ENCODE assay signal across 12 cellular contexts in genomic region chr1:12457771-12458170, GRCh38.
DNase-seq lines count a peak whose midpoint lies in the region; ATAC-seq and TF ChIP-seq lines count a peak whose summit lies in the region.
"Had no signal": no experiment of that assay in that cellular context is flagged by ENCODE, and none has a peak within 500 bp of the region (broad histone marks: within the 10 kb centered on the region; RNA-seq: fewer than 3 reads in every experiment).

No MANE protein-coding gene starts in this region.

- no peak for ATAC-seq in lower lobe of right lung
- ATAC-seq: esophagus mucosa had no signal

- TF ChIP-seq CTCF in cardiac fibroblast (IDR thresholded peaks at IDR 0.05; ENCODE audit: low read depth, low read length) = no peak
- TF ChIP-seq CTCF in lower lobe of right lung (IDR thresholded peaks at IDR 0.05) = no peak
- no peak for TF ChIP-seq CTCF in thyroid gland (IDR thresholded peaks at IDR 0.05)

- H3K27ac Mint-ChIP-seq in activated T-helper 2 cell treated with anti-CD3 and anti-CD28 coated beads, Interferon-gamma antibody, Interleukin-2, Interleukin-4, amounts not matched to agents 10 μg/mL and 5 μg/mL and 100 μg/mL, durations not matched to agents 14 hours and 24 hours and 36 hours = no peak overlapping the region

- peaks cover 40% of the 10 kb centered on the region for H3K4me1 Mint-ChIP-seq in activated T-helper 2 cell treated with anti-CD3 and anti-CD28 coated beads, Interferon-gamma antibody, Interleukin-2, Interleukin-4, amounts not matched to agents 10 μg/mL and 5 μg/mL and 100 μg/mL, durations not matched to agents 14 hours and 24 hours and 36 hours (ENCODE audit: low read depth)

- H3K4me3 ChIP-seq in cardiac fibroblast (replicated peaks in 1 of 2; ENCODE audit: low read depth in 2 of 2, low read length in 2 of 2) (no peak overlapping the region), lower lobe of right lung (no peak overlapping the region), thyroid gland (replicated peaks in 1 of 3) (no peak overlapping the region)

- no peaks in the 10 kb centered on the region for H3K27me3 Mint-ChIP-seq in activated T-helper 2 cell treated with anti-CD3 and anti-CD28 coated beads, Interferon-gamma antibody, Interleukin-2, Interleukin-4, amounts not matched to agents 10 μg/mL and 5 μg/mL and 100 μg/mL, durations not matched to agents 14 hours and 24 hours and 36 hours (ENCODE audit: low read depth)
- H3K27me3 Mint-ChIP-seq: CD4-positive, alpha-beta memory T cell had no signal

- H3K36me3 ChIP-seq in lower lobe of right lung = peaks cover 22% of the 10 kb centered on the region
- H3K36me3 ChIP-seq in thyroid gland = no peaks in the 10 kb centered on the region

- intact Hi-C loops in lower lobe of right lung (cut with DNase I) (no loop called here), thyroid gland (cut with DNase I) (no loop called here)
- intact Hi-C loops in activated T-helper 2 cell treated with anti-CD3 and anti-CD28 coated beads, Interferon-gamma antibody, Interleukin-2, Interleukin-4, amounts not matched to agents 10 μg/mL and 5 μg/mL and 100 μg/mL, durations not matched to agents 14 hours and 24 hours and 36 hours (cut with micrococcal nuclease) = no loop called here

- peaks cover 95% of the 10 kb centered on the region for H3K4me1 ChIP-seq in lower lobe of right lung
- peaks cover 87 to 97% of the 10 kb centered on the region in 2 donors for H3K4me1 ChIP-seq in thyroid gland

- H3K27me3 ChIP-seq in lower lobe of right lung (ENCODE audit: low read depth) (no peaks in the 10 kb centered on the region), thyroid gland (no peaks in the 10 kb centered on the region)

- H3K27ac ChIP-seq in lower lobe of right lung (peak overlapping the region; percentile 57), thyroid gland (peak overlapping the region; percentile 79 to 95 (median 89))

- peak; percentile 16 for DNase-seq in HCEC 1CT
- peak; percentile 42 to 84 for DNase-seq in cardiac fibroblast (ENCODE audit: low read depth in 2 of 2)
- DNase-seq in lower lobe of right lung = no peak
- no peak for DNase-seq in thyroid gland
- no peak for DNase-seq in activated T-helper 2 cell treated with anti-CD3 and anti-CD28 coated beads, Interferon-gamma antibody, Interleukin-2, Interleukin-4, amounts not matched to agents 10 μg/mL and 5 μg/mL and 100 μg/mL, durations not matched to agents 14 hours and 24 hours and 36 hours (ENCODE audit: low spot score)
- no peak for DNase-seq in cortex of kidney (lab: John Stamatoyannopoulos, UW)
- no peak for DNase-seq in activated CD4-positive, alpha-beta T cell treated with anti-CD3 and anti-CD28 coated beads, Interleukin-2, amount 50 U/mL, for 48 hours
- DNase-seq: CD4-positive, alpha-beta memory T cell; immature natural killer cell; MM.1S; NCI-H2081 treated with DMSO at 0.1 percent for 48 hours had no signal

- no peak for TF ChIP-seq POLR2A in thyroid gland (IDR thresholded peaks at IDR 0.05)

- WGBS in thyroid gland, 2 donors = 32 to 36% methylated on average over 4 of the region's 4 CpGs

- H3K9me3 Mint-ChIP-seq in activated T-helper 2 cell treated with anti-CD3 and anti-CD28 coated beads, Interferon-gamma antibody, Interleukin-2, Interleukin-4, amounts not matched to agents 10 μg/mL and 5 μg/mL and 100 μg/mL, durations not matched to agents 14 hours and 24 hours and 36 hours = no peaks in the 10 kb centered on the region
- H3K9me3 Mint-ChIP-seq: CD4-positive, alpha-beta memory T cell; immature natural killer cell had no signal

- H3K36me3 Mint-ChIP-seq in activated T-helper 2 cell treated with anti-CD3 and anti-CD28 coated beads, Interferon-gamma antibody, Interleukin-2, Interleukin-4, amounts not matched to agents 10 μg/mL and 5 μg/mL and 100 μg/mL, durations not matched to agents 14 hours and 24 hours and 36 hours (ENCODE audit: low read depth) = peaks cover 54% of the 10 kb centered on the region

- H3K4me3 Mint-ChIP-seq in activated T-helper 2 cell treated with anti-CD3 and anti-CD28 coated beads, Interferon-gamma antibody, Interleukin-2, Interleukin-4, amounts not matched to agents 10 μg/mL and 5 μg/mL and 100 μg/mL, durations not matched to agents 14 hours and 24 hours and 36 hours (ENCODE audit: low read depth) = no peak overlapping the region
- H3K4me3 Mint-ChIP-seq: immature natural killer cell had no signal

- H3K9me3 ChIP-seq in lower lobe of right lung (no peaks in the 10 kb centered on the region), thyroid gland (no peaks in the 10 kb centered on the region)

Comparison
In these comparisons a context has a peak if more than half of its experiments do, and no peak if none do; other contexts are left out.
1. DNase-seq: peak in HCEC 1CT (single experiment) and cardiac fibroblast (2 of 2); none in lower lobe of right lung (single experiment), thyroid gland (0 of 2), activated T-helper 2 cell treated with anti-CD3 and anti-CD28 coated beads, Interferon-gamma antibody, Interleukin-2, Interleukin-4, amounts not matched to agents 10 μg/mL and 5 μg/mL and 100 μg/mL, durations not matched to agents 14 hours and 24 hours and 36 hours (single experiment), cortex of kidney (single experiment) and activated CD4-positive, alpha-beta T cell treated with anti-CD3 and anti-CD28 coated beads, Interleukin-2, amount 50 U/mL, for 48 hours (0 of 2).